In genomic region chr9:38009035-38009501, GRCh38 we compare ENCODE assay signal across 12 cellular contexts. TPM values are rescaled to one million over a fixed set of nuclear protein-coding genes. Genes with fewer than 3 reads are reported as not detected.
DNase-seq lines count a peak whose midpoint lies in the region; ATAC-seq, FAIRE-seq and TF ChIP-seq lines count a peak whose summit lies in the region.
"Had no signal": no experiment of that assay in that cellular context is flagged by ENCODE, and none has a peak within 500 bp of the region (broad histone marks: within the 10 kb centered on the region; RNA-seq: fewer than 3 reads in every experiment).

No MANE protein-coding gene starts in this region.

- H3K9me2 ChIP-seq in hepatocyte (replicated peaks; ENCODE audit: insufficient read depth) = no peaks in the 10 kb centered on the region

- no peaks in the 10 kb centered on the region for H3K36me3 ChIP-seq in hepatocyte (replicated peaks; ENCODE audit: insufficient read depth, low read depth)
- no peaks in the 10 kb centered on the region for H3K36me3 ChIP-seq in small intestine (ENCODE audit: control insufficient read depth in 2 of 2, insufficient read depth in 2 of 2, low read length in 2 of 2)
- no peaks in the 10 kb centered on the region for H3K36me3 ChIP-seq in thyroid gland

- peaks cover 17% of the 10 kb centered on the region for H3K4me1 Mint-ChIP-seq in activated CD4-positive, alpha-beta T cell treated with anti-CD3 and anti-CD28 coated beads, Interleukin-2, amount 10 ng/mL, durations not matched to agents 24 days and 14 days

- FAIRE-seq in small intestine (lab: Jason Lieb, UNC) = no peak
- FAIRE-seq: A204.1, G401.6 had no signal

- no peaks in the 10 kb centered on the region for H3K27me3 Mint-ChIP-seq in activated CD4-positive, alpha-beta T cell treated with anti-CD3 and anti-CD28 coated beads, Interleukin-2, amount 10 ng/mL, durations not matched to agents 24 days and 14 days

- DNase-seq in activated CD4-positive, alpha-beta T cell treated with anti-CD3 and anti-CD28 coated beads, Interleukin-2, amount 10 ng/mL, durations not matched to agents 24 days and 14 days = no peak
- no peak for DNase-seq in activated CD4-positive, alpha-beta T cell treated with anti-CD3 and anti-CD28 coated beads for 1 hour
- DNase-seq in hepatocyte (ENCODE audit: low spot score) (no peak), small intestine (no peak), thyroid gland (no peak), cerebellum (ENCODE audit: low spot score) (no peak)
- DNase-seq: NCI-H69 had no signal

- no peaks in the 10 kb centered on the region for H3K36me3 Mint-ChIP-seq in activated CD4-positive, alpha-beta T cell treated with anti-CD3 and anti-CD28 coated beads, Interleukin-2, amount 10 ng/mL, durations not matched to agents 24 days and 14 days (ENCODE audit: low read depth)

- intact Hi-C loops in activated CD4-positive, alpha-beta T cell treated with anti-CD3 and anti-CD28 coated beads, Interleukin-2, amount 10 ng/mL, durations not matched to agents 24 days and 14 days (cut with micrococcal nuclease) = no loop called here
- intact Hi-C loops in thyroid gland (cut with DNase I) = no loop called here

- H3K27ac Mint-ChIP-seq in activated CD4-positive, alpha-beta T cell treated with anti-CD3 and anti-CD28 coated beads, Interleukin-2, amount 10 ng/mL, durations not matched to agents 24 days and 14 days = peak overlapping the region; percentile 88

- H3K27me3 ChIP-seq in hepatocyte (no peaks in the 10 kb centered on the region), small intestine (ENCODE audit: control insufficient read depth in 2 of 2, insufficient read depth in 2 of 2, low read length in 2 of 2) (no peaks in the 10 kb centered on the region), thyroid gland (no peaks in the 10 kb centered on the region)

- H3K27ac ChIP-seq in hepatocyte (peak overlapping the region; percentile 95), small intestine (ENCODE audit: low read depth in 1 of 2, low read length in 1 of 2) (peak overlapping the region; percentile 6 to 83), thyroid gland (peak overlapping the region in 1 of 3 donors; percentile 62)

- peaks cover 85% of the 10 kb centered on the region for H3K79me2 ChIP-seq in hepatocyte

- peaks cover 3% of the 10 kb centered on the region for H4K20me1 ChIP-seq in hepatocyte (ENCODE audit: insufficient read depth, poor library complexity, severe bottlenecking)

- H3K4me3 Mint-ChIP-seq in activated CD4-positive, alpha-beta T cell treated with anti-CD3 and anti-CD28 coated beads, Interleukin-2, amount 10 ng/mL, durations not matched to agents 24 days and 14 days = no peak overlapping the region
- H3K4me3 Mint-ChIP-seq: T-helper 1 cell treated with Interleukin-12 subunit alpha and Interleukin-12 subunit beta and Interleukin-4 antibody, amounts not matched to agents 30 μg/mL and 1 μg/mL, for 36 hours had no signal

- H3K9me3 ChIP-seq in hepatocyte (ENCODE audit: low read depth) = no peaks in the 10 kb centered on the region
- H3K9me3 ChIP-seq in small intestine (ENCODE audit: control insufficient read depth, low read depth) = no peaks in the 10 kb centered on the region
- no peaks in the 10 kb centered on the region for H3K9me3 ChIP-seq in thyroid gland

- peak; percentile 11 for ATAC-seq in SK-N-SH treated with all-trans-retinoic acid at 6 μM for 48 hours
- ATAC-seq in HG02970 (IDR thresholded peaks at IDR 0.05; ENCODE audit: low FRiP score, unreplicated experiment) = no peak

- no peak overlapping the region for H2AFZ ChIP-seq in hepatocyte

- H3K4me3 ChIP-seq in hepatocyte (no peak overlapping the region), small intestine (ENCODE audit: low read depth in 1 of 2, low read length in 2 of 2) (no peak overlapping the region), thyroid gland (replicated peaks in 1 of 3) (no peak overlapping the region)

- 90% methylated on average over 5 of the region's 5 CpGs for WGBS in hepatocyte (ENCODE audit: low lambda C conversion rate, missing lambda C conversion rate)
- WGBS in small intestine, 3 donors = 76 to 88% (median 77%) methylated on average over 5 of the region's 5 CpGs
- whole genome bisulfite sequencing in thyroid gland, 2 donors = 90 to 97% methylated on average over 5 of the region's 5 CpGs

- TF ChIP-seq CTCF in hepatocyte (IDR thresholded peaks at IDR 0.05; ENCODE audit: poor library complexity) (no peak), thyroid gland (IDR thresholded peaks at IDR 0.05) (no peak)

- no peak for TF ChIP-seq POLR2A in thyroid gland (IDR thresholded peaks at IDR 0.05)

- no peaks in the 10 kb centered on the region for H3K9me3 Mint-ChIP-seq in activated CD4-positive, alpha-beta T cell treated with anti-CD3 and anti-CD28 coated beads, Interleukin-2, amount 10 ng/mL, durations not matched to agents 24 days and 14 days
- H3K9me3 Mint-ChIP-seq: T-helper 1 cell treated with Interleukin-12 subunit alpha and Interleukin-12 subunit beta and Interleukin-4 antibody, amounts not matched to agents 30 μg/mL and 1 μg/mL, for 36 hours had no signal

- H3K4me1 ChIP-seq in hepatocyte (ENCODE audit: insufficient read depth) (peaks cover 21% of the 10 kb centered on the region), small intestine (ENCODE audit: control insufficient read depth in 2 of 2, insufficient read depth in 1 of 2, low read depth in 1 of 2, low read length in 1 of 2) (peaks cover 0 to 10% of the 10 kb centered on the region in 2 donors), thyroid gland (peaks cover 12 to 27% of the 10 kb centered on the region in 2 donors)

- H3K4me2 ChIP-seq in hepatocyte = peak overlapping the region; percentile 45

TF ChIP-seq in SK-N-SH treated with all-trans-retinoic acid at 6 μM for 48 hours, 23 proteins besides CTCF, POLR2A, EP300 and RAD21 (continues in another document):
- TF ChIP-seq CREB5 (CRISPR knock-in tag; IDR thresholded peaks at IDR 0.05; ENCODE audit: low read depth) (no peak), CSRNP3 (CRISPR knock-in tag; IDR thresholded peaks at IDR 0.05) (no peak), ZNF8 (CRISPR knock-in tag; IDR thresholded peaks at IDR 0.05) (no peak), TSHZ2 (CRISPR knock-in tag; IDR thresholded peaks at IDR 0.05) (no peak), ZC3H10 (CRISPR knock-in tag; IDR thresholded peaks at IDR 0.05) (no peak), ARNTL (CRISPR knock-in tag; IDR thresholded peaks at IDR 0.05; ENCODE audit: borderline replicate concordance, low read depth) (no peak), ZFP30 (CRISPR knock-in tag; IDR thresholded peaks at IDR 0.05) (no peak), PPARA (CRISPR knock-in tag; IDR thresholded peaks at IDR 0.05; ENCODE audit: borderline replicate concordance) (no peak), GLIS3 (CRISPR knock-in tag; IDR thresholded peaks at IDR 0.05) (no peak)

RNA-seq across cellular contexts. Expression of gene SHB, which starts 60.0 kb away (rescaled TPM):
- total RNA-seq in activated CD4-positive, alpha-beta T cell treated with anti-CD3 and anti-CD28 coated beads, Interleukin-2, amount 10 ng/mL, durations not matched to agents 24 days and 14 days = 1.6 and 2.1 TPM in 2 replicates
- total RNA-seq in hepatocyte (15.5 and 20.8 TPM in 2 replicates), thyroid gland (10 to 100 TPM; 18.4 to 27.5 (median 22.0) TPM), cerebellum (12.2 TPM)
- polyA plus RNA-seq in hepatocyte (36.1 and 48.3 TPM in 2 replicates), small intestine (10 to 100 TPM in 1 of 3 donors, 1 to 10 TPM in 2; 8.9 to 18.9 (median 9.2) TPM)
